ENCODE assay signal across 1 cellular context in the genomic region with DNA sequence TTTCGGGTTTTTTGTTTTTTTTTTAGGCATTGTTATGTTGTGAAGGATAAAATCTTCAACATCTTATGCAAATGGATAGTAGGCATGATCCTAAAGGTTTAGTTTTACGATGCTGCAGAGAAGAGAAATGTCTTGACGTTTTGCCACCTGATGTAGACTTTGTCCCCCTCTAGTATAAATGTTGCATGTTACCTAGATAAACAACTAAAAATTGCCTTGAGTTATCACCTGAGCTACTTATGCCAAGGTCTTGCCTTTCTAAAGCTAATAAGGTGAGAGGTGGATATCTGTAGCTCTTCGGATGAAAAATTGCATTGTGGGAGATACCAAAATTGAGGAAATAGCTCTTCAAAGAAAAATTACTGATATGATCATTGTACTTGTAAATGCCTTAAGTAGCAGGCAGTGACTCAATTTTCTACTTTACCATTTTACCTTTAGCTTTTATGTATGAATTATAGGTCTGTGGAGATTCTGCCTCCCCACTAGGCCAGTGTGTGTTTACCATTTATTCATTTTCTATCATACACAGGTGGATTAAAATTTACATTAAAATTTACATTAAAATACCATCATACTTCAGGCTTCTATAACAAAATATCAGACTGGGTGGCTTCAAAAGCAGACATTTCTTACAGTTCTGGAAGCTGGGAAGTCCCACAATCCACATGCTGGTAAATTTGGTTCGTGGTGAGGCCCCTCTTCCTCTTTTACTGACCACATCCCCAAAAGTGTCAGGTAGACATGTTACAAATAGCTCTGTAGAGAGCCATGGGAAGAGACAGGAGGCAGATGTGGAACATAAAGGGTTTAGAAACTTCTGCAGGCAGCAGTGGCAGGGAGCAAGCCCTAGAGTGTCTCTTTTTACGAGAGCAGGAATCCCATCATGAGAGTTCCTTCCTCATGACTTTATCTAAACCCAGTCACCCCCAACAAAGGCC.
TF ChIP-seq lines count a peak whose summit lies in the region.

No MANE protein-coding gene starts in this region.

TF ChIP-seq in GM12878, 131 proteins besides CTCF, POLR2A, EP300 and RAD21 (continued from another document and continues in another):
- TF ChIP-seq TARDBP (IDR thresholded peaks at IDR 0.05; ENCODE audit: borderline replicate concordance): 0 out of 2 replicates have a peak, but pooled peaks have one; percentile 29
- TF ChIP-seq CBFB (IDR thresholded peaks at IDR 0.05; ENCODE audit: low read depth): peak; percentile 88
- peak; percentile 96 for TF ChIP-seq EED (IDR thresholded peaks at IDR 0.05; ENCODE audit: low read depth)
- TF ChIP-seq MTA2 (IDR thresholded peaks at IDR 0.05; ENCODE audit: low read depth): peak; percentile 75
- no peak for TF ChIP-seq KAT2A (conservative IDR thresholded peaks at IDR 0.05; ENCODE audit: control insufficient read depth, low read depth, low read length)
- TF ChIP-seq, protein P1, sequence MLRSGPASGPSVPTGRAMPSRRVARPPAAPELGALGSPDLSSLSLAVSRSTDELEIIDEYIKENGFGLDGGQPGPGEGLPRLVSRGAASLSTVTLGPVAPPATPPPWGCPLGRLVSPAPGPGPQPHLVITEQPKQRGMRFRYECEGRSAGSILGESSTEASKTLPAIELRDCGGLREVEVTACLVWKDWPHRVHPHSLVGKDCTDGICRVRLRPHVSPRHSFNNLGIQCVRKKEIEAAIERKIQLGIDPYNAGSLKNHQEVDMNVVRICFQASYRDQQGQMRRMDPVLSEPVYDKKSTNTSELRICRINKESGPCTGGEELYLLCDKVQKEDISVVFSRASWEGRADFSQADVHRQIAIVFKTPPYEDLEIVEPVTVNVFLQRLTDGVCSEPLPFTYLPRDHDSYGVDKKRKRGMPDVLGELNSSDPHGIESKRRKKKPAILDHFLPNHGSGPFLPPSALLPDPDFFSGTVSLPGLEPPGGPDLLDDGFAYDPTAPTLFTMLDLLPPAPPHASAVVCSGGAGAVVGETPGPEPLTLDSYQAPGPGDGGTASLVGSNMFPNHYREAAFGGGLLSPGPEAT (IDR thresholded peaks at IDR 0.05; ENCODE audit: low read depth): peak; percentile 94
- 0 out of 2 replicates have a peak, but pooled peaks have one; percentile 23 for TF ChIP-seq JUNB (IDR thresholded peaks at IDR 0.05)
- no peak for TF ChIP-seq EGR1 (IDR thresholded peaks at IDR 0.05; ENCODE audit: borderline replicate concordance in 1 of 2, low read depth in 2 of 2, low read length in 2 of 2)
- TF ChIP-seq, protein P2, sequence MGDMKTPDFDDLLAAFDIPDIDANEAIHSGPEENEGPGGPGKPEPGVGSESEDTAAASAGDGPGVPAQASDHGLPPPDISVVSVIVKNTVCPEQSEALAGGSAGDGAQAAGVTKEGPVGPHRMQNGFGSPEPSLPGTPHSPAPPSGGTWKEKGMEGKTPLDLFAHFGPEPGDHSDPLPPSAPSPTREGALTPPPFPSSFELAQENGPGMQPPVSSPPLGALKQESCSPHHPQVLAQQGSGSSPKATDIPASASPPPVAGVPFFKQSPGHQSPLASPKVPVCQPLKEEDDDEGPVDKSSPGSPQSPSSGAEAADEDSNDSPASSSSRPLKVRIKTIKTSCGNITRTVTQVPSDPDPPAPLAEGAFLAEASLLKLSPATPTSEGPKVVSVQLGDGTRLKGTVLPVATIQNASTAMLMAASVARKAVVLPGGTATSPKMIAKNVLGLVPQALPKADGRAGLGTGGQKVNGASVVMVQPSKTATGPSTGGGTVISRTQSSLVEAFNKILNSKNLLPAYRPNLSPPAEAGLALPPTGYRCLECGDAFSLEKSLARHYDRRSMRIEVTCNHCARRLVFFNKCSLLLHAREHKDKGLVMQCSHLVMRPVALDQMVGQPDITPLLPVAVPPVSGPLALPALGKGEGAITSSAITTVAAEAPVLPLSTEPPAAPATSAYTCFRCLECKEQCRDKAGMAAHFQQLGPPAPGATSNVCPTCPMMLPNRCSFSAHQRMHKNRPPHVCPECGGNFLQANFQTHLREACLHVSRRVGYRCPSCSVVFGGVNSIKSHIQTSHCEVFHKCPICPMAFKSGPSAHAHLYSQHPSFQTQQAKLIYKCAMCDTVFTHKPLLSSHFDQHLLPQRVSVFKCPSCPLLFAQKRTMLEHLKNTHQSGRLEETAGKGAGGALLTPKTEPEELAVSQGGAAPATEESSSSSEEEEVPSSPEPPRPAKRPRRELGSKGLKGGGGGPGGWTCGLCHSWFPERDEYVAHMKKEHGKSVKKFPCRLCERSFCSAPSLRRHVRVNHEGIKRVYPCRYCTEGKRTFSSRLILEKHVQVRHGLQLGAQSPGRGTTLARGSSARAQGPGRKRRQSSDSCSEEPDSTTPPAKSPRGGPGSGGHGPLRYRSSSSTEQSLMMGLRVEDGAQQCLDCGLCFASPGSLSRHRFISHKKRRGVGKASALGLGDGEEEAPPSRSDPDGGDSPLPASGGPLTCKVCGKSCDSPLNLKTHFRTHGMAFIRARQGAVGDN (IDR thresholded peaks at IDR 0.05): peak; percentile 53; the same call in 1 of the 2 replicates
- TF ChIP-seq, protein P3, sequence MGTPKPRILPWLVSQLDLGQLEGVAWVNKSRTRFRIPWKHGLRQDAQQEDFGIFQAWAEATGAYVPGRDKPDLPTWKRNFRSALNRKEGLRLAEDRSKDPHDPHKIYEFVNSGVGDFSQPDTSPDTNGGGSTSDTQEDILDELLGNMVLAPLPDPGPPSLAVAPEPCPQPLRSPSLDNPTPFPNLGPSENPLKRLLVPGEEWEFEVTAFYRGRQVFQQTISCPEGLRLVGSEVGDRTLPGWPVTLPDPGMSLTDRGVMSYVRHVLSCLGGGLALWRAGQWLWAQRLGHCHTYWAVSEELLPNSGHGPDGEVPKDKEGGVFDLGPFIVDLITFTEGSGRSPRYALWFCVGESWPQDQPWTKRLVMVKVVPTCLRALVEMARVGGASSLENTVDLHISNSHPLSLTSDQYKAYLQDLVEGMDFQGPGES (IDR thresholded peaks at IDR 0.05): no peak
- TF ChIP-seq STAT3 (IDR thresholded peaks at IDR 0.05; ENCODE audit: low read depth, low read length): no peak
- TF ChIP-seq NR2C1 (IDR thresholded peaks at IDR 0.05): no peak
- TF ChIP-seq TCF3 (IDR thresholded peaks at IDR 0.05; ENCODE audit: borderline replicate concordance, insufficient read depth, low read depth, low read length): no peak
- TF ChIP-seq BACH1 (IDR thresholded peaks at IDR 0.05; ENCODE audit: borderline replicate concordance): peak; percentile 42; the same call in 1 of the 2 replicates
- TF ChIP-seq, protein P4, sequence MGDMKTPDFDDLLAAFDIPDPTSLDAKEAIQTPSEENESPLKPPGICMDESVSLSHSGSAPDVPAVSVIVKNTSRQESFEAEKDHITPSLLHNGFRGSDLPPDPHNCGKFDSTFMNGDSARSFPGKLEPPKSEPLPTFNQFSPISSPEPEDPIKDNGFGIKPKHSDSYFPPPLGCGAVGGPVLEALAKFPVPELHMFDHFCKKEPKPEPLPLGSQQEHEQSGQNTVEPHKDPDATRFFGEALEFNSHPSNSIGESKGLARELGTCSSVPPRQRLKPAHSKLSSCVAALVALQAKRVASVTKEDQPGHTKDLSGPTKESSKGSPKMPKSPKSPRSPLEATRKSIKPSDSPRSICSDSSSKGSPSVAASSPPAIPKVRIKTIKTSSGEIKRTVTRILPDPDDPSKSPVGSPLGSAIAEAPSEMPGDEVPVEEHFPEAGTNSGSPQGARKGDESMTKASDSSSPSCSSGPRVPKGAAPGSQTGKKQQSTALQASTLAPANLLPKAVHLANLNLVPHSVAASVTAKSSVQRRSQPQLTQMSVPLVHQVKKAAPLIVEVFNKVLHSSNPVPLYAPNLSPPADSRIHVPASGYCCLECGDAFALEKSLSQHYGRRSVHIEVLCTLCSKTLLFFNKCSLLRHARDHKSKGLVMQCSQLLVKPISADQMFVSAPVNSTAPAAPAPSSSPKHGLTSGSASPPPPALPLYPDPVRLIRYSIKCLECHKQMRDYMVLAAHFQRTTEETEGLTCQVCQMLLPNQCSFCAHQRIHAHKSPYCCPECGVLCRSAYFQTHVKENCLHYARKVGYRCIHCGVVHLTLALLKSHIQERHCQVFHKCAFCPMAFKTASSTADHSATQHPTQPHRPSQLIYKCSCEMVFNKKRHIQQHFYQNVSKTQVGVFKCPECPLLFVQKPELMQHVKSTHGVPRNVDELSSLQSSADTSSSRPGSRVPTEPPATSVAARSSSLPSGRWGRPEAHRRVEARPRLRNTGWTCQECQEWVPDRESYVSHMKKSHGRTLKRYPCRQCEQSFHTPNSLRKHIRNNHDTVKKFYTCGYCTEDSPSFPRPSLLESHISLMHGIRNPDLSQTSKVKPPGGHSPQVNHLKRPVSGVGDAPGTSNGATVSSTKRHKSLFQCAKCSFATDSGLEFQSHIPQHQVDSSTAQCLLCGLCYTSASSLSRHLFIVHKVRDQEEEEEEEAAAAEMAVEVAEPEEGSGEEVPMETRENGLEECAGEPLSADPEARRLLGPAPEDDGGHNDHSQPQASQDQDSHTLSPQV (IDR thresholded peaks at IDR 0.05): no peak
- peak; percentile 65 for TF ChIP-seq PAX5 (IDR thresholded peaks at IDR 0.05; ENCODE audit: borderline replicate concordance, low read depth, low read length)
- TF ChIP-seq GATAD2B (conservative IDR thresholded peaks at IDR 0.05; ENCODE audit: low read depth): 0 out of 2 replicates have a peak, but pooled peaks have one; percentile 33
- TF ChIP-seq MEF2A (IDR thresholded peaks at IDR 0.05; ENCODE audit: insufficient read depth, low read depth, low read length): peak; percentile 95
- 0 out of 2 replicates have a peak, but pooled peaks have one; percentile 11 for TF ChIP-seq CREB1 (IDR thresholded peaks at IDR 0.05; ENCODE audit: low read depth)
- TF ChIP-seq RAD51 (IDR thresholded peaks at IDR 0.05): no peak
- 0 out of 2 replicates have a peak, but pooled peaks have one; percentile 32 for TF ChIP-seq ZNF217 (IDR thresholded peaks at IDR 0.05)
- no peak for TF ChIP-seq KLF5 (IDR thresholded peaks at IDR 0.05; ENCODE audit: partially characterized antibody)
- no peak for TF ChIP-seq ZZZ3 (IDR thresholded peaks at IDR 0.05; ENCODE audit: control insufficient read depth, insufficient read length, low read depth)
- TF ChIP-seq CHD4 (IDR thresholded peaks at IDR 0.05): no peak
- TF ChIP-seq POU2F2 (IDR thresholded peaks at IDR 0.05; ENCODE audit: borderline replicate concordance, low read depth, low read length): peak; percentile 49; the same call in 1 of the 3 replicates
- TF ChIP-seq RUNX3 (IDR thresholded peaks at IDR 0.05; ENCODE audit: low read length): peak; percentile 99
- TF ChIP-seq, protein P5, sequence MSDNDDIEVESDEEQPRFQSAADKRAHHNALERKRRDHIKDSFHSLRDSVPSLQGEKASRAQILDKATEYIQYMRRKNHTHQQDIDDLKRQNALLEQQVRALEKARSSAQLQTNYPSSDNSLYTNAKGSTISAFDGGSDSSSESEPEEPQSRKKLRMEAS (IDR thresholded peaks at IDR 0.05; ENCODE audit: low read depth, low read length): no peak
- peak; percentile 84 for TF ChIP-seq BCL11A (IDR thresholded peaks at IDR 0.05; ENCODE audit: low read depth, low read length)
- no peak for TF ChIP-seq ZNF207 (IDR thresholded peaks at IDR 0.05; ENCODE audit: borderline replicate concordance)
- TF ChIP-seq WRNIP1 (IDR thresholded peaks at IDR 0.05; ENCODE audit: borderline replicate concordance, low read depth, low read length): no peak
- peak; percentile 95 for TF ChIP-seq NFIC (IDR thresholded peaks at IDR 0.05; ENCODE audit: low read depth, low read length)
- TF ChIP-seq, protein P6, sequence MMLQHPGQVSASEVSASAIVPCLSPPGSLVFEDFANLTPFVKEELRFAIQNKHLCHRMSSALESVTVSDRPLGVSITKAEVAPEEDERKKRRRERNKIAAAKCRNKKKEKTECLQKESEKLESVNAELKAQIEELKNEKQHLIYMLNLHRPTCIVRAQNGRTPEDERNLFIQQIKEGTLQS (IDR thresholded peaks at IDR 0.05; ENCODE audit: borderline replicate concordance, extremely low read depth, low read depth, low read length): no peak
- TF ChIP-seq, protein P7, sequence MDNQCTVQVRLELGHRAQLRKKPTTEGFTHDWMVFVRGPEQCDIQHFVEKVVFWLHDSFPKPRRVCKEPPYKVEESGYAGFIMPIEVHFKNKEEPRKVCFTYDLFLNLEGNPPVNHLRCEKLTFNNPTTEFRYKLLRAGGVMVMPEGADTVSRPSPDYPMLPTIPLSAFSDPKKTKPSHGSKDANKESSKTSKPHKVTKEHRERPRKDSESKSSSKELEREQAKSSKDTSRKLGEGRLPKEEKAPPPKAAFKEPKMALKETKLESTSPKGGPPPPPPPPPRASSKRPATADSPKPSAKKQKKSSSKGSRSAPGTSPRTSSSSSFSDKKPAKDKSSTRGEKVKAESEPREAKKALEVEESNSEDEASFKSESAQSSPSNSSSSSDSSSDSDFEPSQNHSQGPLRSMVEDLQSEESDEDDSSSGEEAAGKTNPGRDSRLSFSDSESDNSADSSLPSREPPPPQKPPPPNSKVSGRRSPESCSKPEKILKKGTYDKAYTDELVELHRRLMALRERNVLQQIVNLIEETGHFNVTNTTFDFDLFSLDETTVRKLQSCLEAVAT (IDR thresholded peaks at IDR 0.05): peak; percentile 86
- TF ChIP-seq ZNF24 (IDR thresholded peaks at IDR 0.05): no peak
- no peak for TF ChIP-seq POLR2AphosphoS5 (IDR thresholded peaks at IDR 0.05; ENCODE audit: low read length)
- TF ChIP-seq RBBP5 (conservative IDR thresholded peaks at IDR 0.05): no peak
- TF ChIP-seq, protein P8, sequence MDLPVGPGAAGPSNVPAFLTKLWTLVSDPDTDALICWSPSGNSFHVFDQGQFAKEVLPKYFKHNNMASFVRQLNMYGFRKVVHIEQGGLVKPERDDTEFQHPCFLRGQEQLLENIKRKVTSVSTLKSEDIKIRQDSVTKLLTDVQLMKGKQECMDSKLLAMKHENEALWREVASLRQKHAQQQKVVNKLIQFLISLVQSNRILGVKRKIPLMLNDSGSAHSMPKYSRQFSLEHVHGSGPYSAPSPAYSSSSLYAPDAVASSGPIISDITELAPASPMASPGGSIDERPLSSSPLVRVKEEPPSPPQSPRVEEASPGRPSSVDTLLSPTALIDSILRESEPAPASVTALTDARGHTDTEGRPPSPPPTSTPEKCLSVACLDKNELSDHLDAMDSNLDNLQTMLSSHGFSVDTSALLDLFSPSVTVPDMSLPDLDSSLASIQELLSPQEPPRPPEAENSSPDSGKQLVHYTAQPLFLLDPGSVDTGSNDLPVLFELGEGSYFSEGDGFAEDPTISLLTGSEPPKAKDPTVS (IDR thresholded peaks at IDR 0.05; ENCODE audit: low read depth, low read length): no peak
- TF ChIP-seq MTA3 (IDR thresholded peaks at IDR 0.05; ENCODE audit: borderline replicate concordance, low read length): peak; percentile 65; the same call in 1 of the 2 replicates
- TF ChIP-seq HCFC1 (IDR thresholded peaks at IDR 0.05; ENCODE audit: low read length): no peak
- no peak for TF ChIP-seq SUZ12 (IDR thresholded peaks at IDR 0.05; ENCODE audit: unreplicated experiment)
- no peak for TF ChIP-seq RFX5 (IDR thresholded peaks at IDR 0.05; ENCODE audit: low read depth, low read length)
- no peak for TF ChIP-seq HDAC2 (IDR thresholded peaks at IDR 0.05)
- TF ChIP-seq, protein P9, sequence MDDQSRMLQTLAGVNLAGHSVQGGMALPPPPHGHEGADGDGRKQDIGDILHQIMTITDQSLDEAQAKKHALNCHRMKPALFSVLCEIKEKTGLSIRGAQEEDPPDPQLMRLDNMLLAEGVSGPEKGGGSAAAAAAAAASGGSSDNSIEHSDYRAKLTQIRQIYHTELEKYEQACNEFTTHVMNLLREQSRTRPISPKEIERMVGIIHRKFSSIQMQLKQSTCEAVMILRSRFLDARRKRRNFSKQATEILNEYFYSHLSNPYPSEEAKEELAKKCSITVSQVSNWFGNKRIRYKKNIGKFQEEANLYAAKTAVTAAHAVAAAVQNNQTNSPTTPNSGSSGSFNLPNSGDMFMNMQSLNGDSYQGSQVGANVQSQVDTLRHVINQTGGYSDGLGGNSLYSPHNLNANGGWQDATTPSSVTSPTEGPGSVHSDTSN (IDR thresholded peaks at IDR 0.05; ENCODE audit: insufficient replicate concordance, low read depth, low read length): peak; percentile 42
- TF ChIP-seq TCF12 (IDR thresholded peaks at IDR 0.05; ENCODE audit: low read depth, low read length): 0 out of 2 replicates have a peak, but pooled peaks have one; percentile 62
